In the genomic region with DNA sequence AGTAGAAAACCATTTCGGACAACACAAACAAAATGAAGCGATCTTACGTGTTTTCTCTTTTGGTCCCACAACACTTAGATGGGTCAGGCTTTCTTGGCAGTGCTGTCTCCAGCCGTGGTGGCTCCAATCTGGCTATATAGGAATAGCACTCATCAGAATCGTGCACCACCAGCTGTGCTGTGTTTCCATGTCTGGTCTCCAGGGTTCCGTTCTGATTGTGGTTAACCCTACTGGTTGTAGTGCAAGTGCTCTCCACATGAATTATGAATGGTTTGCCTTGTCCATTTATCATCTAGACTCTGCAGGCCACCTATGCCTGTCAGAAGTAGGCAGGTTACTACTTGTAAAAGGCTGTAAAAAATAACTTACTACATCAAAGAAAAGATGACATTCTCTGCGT, we compare ENCODE assay signal across 30 cellular contexts.
"Had no signal": no experiment of that assay in that cellular context is flagged by ENCODE, and none has a peak within 500 bp of the region (broad histone marks: within the 10 kb centered on the region; RNA-seq: fewer than 3 reads in every experiment).

No MANE protein-coding gene starts in this region.

- H3K27me3 ChIP-seq: ascending aorta, brain microvascular endothelial cell, esophagus muscularis mucosa, foreskin keratinocyte, heart left ventricle, neutrophil, stomach, thyroid gland, upper lobe of left lung, vagina had no signal

- H3K36me3 ChIP-seq: ascending aorta, brain microvascular endothelial cell, esophagus muscularis mucosa, heart left ventricle, neutrophil, stomach, thyroid gland, upper lobe of left lung, vagina had no signal

- ATAC-seq: foreskin keratinocyte; mucosa of descending colon; sciatic nerve; stimulated activated effector memory CD8-positive, alpha-beta T cell treated with anti-CD3 and anti-CD28 coated beads, Interleukin-12 subunit alpha, Interleukin-12 subunit beta, amount 100 ng/mL, for 72 hours had no signal

- H3K36me3 Mint-ChIP-seq: activated naive CD4-positive, alpha-beta T cell treated with anti-CD3 and anti-CD28 coated beads, Interleukin-2, amount 10 ng/mL, durations not matched to agents 7 days and 5 days; activated naive CD8-positive, alpha-beta T cell treated with anti-CD3 and anti-CD28 coated beads, Interleukin-2, amount 10 ng/mL, durations not matched to agents 7 days and 5 days; stimulated activated effector memory CD8-positive, alpha-beta T cell treated with anti-CD3 and anti-CD28 coated beads, Interleukin-12 subunit alpha, Interleukin-12 subunit beta, amount 100 ng/mL, for 72 hours had no signal

- H3K27me3 Mint-ChIP-seq: activated naive CD4-positive, alpha-beta T cell treated with anti-CD3 and anti-CD28 coated beads, Interleukin-2, amount 10 ng/mL, durations not matched to agents 7 days and 5 days; activated naive CD8-positive, alpha-beta T cell treated with anti-CD3 and anti-CD28 coated beads, Interleukin-2, amount 10 ng/mL, durations not matched to agents 7 days and 5 days; central memory CD8-positive, alpha-beta T cell; dendritic cell treated with granulocyte-macrophage colony-stimulating factor and Interleukin-4, amounts not matched to agents 40 ng/mL and 50 ng/mL, for 4 days; progenitor cell of endocrine pancreas had no signal

- H3K4me3 ChIP-seq: ascending aorta, esophagus muscularis mucosa, lung, mucosa of descending colon, skin epidermis, stomach, thyroid gland, upper lobe of left lung, vagina had no signal

- H3K4me1 Mint-ChIP-seq: activated naive CD4-positive, alpha-beta T cell treated with anti-CD3 and anti-CD28 coated beads, Interleukin-2, amount 10 ng/mL, durations not matched to agents 7 days and 5 days; activated naive CD8-positive, alpha-beta T cell treated with anti-CD3 and anti-CD28 coated beads, Interleukin-2, amount 10 ng/mL, durations not matched to agents 7 days and 5 days; central memory CD8-positive, alpha-beta T cell; stimulated activated effector memory CD8-positive, alpha-beta T cell treated with anti-CD3 and anti-CD28 coated beads, Interleukin-12 subunit alpha, Interleukin-12 subunit beta, amount 100 ng/mL, for 72 hours had no signal

- H3K4me1 ChIP-seq: ascending aorta, esophagus muscularis mucosa, foreskin keratinocyte, stomach, thyroid gland, upper lobe of left lung, vagina had no signal

- H3K27ac ChIP-seq: ascending aorta, brain microvascular endothelial cell, esophagus muscularis mucosa, foreskin keratinocyte, neutrophil, skin epidermis, stomach, thyroid gland, upper lobe of left lung, vagina, VCaP had no signal

- H3K9me3 ChIP-seq: ascending aorta, neutrophil, thyroid gland, vagina had no signal

- H3K4me3 Mint-ChIP-seq: activated naive CD4-positive, alpha-beta T cell treated with anti-CD3 and anti-CD28 coated beads, Interleukin-2, amount 10 ng/mL, durations not matched to agents 7 days and 5 days; activated naive CD8-positive, alpha-beta T cell treated with anti-CD3 and anti-CD28 coated beads, Interleukin-2, amount 10 ng/mL, durations not matched to agents 7 days and 5 days; central memory CD8-positive, alpha-beta T cell; dendritic cell treated with granulocyte-macrophage colony-stimulating factor and Interleukin-4, amounts not matched to agents 40 ng/mL and 50 ng/mL, for 4 days; stimulated activated effector memory CD8-positive, alpha-beta T cell treated with anti-CD3 and anti-CD28 coated beads, Interleukin-12 subunit alpha, Interleukin-12 subunit beta, amount 100 ng/mL, for 72 hours; T-helper 1 cell treated with Interleukin-12 subunit alpha and Interleukin-12 subunit beta and Interleukin-4 antibody, amounts not matched to agents 30 μg/mL and 1 μg/mL, for 36 hours had no signal

- DNase-seq: activated CD4-positive, alpha-beta T cell treated with anti-CD3 and anti-CD28 coated beads for 48 hours; activated CD4-positive, alpha-beta T cell treated with anti-CD3 and anti-CD28 coated beads, Interleukin-2, amount 50 U/mL, for 48 hours; activated CD8-positive, alpha-beta memory T cell treated with anti-CD3 and anti-CD28 coated beads for 24 hours; activated effector memory CD4-positive, alpha-beta T cell treated with Interleukin-2 at 50 U/mL for 16 hours; activated naive CD4-positive, alpha-beta T cell treated with anti-CD3 and anti-CD28 coated beads, Interleukin-2, amount 10 ng/mL, durations not matched to agents 7 days and 5 days; activated naive CD8-positive, alpha-beta T cell treated with anti-CD3 and anti-CD28 coated beads, Interleukin-2, amount 10 ng/mL, durations not matched to agents 7 days and 5 days; brain microvascular endothelial cell; kidney glomerular epithelial cell; mucosa of descending colon; stimulated activated CD4-positive, alpha-beta T cell treated with anti-CD3 and anti-CD28 coated beads, Interleukin-4, amount 100 ng/mL, for 24 hours; stomach; T-helper 9 cell; thyroid gland; upper lobe of left lung had no signal

- H3K9me3 Mint-ChIP-seq: activated naive CD4-positive, alpha-beta T cell treated with anti-CD3 and anti-CD28 coated beads, Interleukin-2, amount 10 ng/mL, durations not matched to agents 7 days and 5 days; activated naive CD8-positive, alpha-beta T cell treated with anti-CD3 and anti-CD28 coated beads, Interleukin-2, amount 10 ng/mL, durations not matched to agents 7 days and 5 days; central memory CD8-positive, alpha-beta T cell; dendritic cell treated with granulocyte-macrophage colony-stimulating factor and Interleukin-4, amounts not matched to agents 40 ng/mL and 50 ng/mL, for 4 days; nephron; stimulated activated effector memory CD8-positive, alpha-beta T cell treated with anti-CD3 and anti-CD28 coated beads, Interleukin-12 subunit alpha, Interleukin-12 subunit beta, amount 100 ng/mL, for 72 hours; T-helper 1 cell treated with Interleukin-12 subunit alpha and Interleukin-12 subunit beta and Interleukin-4 antibody, amounts not matched to agents 30 μg/mL and 1 μg/mL, for 36 hours had no signal

- H3K27ac Mint-ChIP-seq: activated naive CD4-positive, alpha-beta T cell treated with anti-CD3 and anti-CD28 coated beads, Interleukin-2, amount 10 ng/mL, durations not matched to agents 7 days and 5 days; activated naive CD8-positive, alpha-beta T cell treated with anti-CD3 and anti-CD28 coated beads, Interleukin-2, amount 10 ng/mL, durations not matched to agents 7 days and 5 days; dendritic cell treated with granulocyte-macrophage colony-stimulating factor and Interleukin-4, amounts not matched to agents 40 ng/mL and 50 ng/mL, for 4 days; progenitor cell of endocrine pancreas; stimulated activated effector memory CD8-positive, alpha-beta T cell treated with anti-CD3 and anti-CD28 coated beads, Interleukin-12 subunit alpha, Interleukin-12 subunit beta, amount 100 ng/mL, for 72 hours; T-helper 1 cell treated with Interleukin-12 subunit alpha and Interleukin-12 subunit beta and Interleukin-4 antibody, amounts not matched to agents 30 μg/mL and 1 μg/mL, for 36 hours had no signal
